ENCODE assay signal across 17 cellular contexts in the genomic region with DNA sequence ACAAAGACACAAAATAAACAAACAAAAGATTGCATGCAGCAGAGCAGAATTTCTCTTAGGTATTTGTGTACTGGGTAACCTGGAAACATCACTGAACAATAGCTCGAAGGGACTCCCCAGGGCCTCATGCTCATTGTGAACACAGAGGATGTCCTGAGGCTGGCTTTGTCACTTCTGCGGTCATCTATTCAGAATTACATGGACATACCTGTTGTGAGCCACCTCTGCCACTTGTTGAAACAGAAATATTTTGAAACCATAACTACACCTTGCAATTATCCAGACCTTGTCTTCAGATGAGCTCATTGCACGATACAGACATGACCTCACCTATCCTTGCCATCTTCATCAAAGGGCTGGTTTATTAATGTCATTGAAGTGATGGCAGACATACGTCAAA. TPM values are rescaled to one million over a fixed set of nuclear protein-coding genes. Genes with fewer than 3 reads are reported as not detected.
"Had no signal": no experiment of that assay in that cellular context is flagged by ENCODE, and none has a peak within 500 bp of the region (broad histone marks: within the 10 kb centered on the region; RNA-seq: fewer than 3 reads in every experiment).

No MANE protein-coding gene starts in this region.

- ATAC-seq: body of pancreas; effector memory CD8-positive, alpha-beta T cell had no signal

- H3K9me3 ChIP-seq: body of pancreas, thoracic aorta, uterus had no signal

- H3K27ac Mint-ChIP-seq: activated B cell treated with CpG ODN at 0.5 μM for 24 hours; activated CD4-positive, alpha-beta T cell treated with anti-CD3 and anti-CD28 coated beads, Interleukin-2, amount 10 ng/mL, durations not matched to agents 7 days and 5 days; activated T-helper 17 cell treated with anti-CD3 and anti-CD28 coated beads, Interleukin-2, amount 50 U/mL, for 72 hours; effector memory CD8-positive, alpha-beta T cell had no signal

- H3K9me3 Mint-ChIP-seq: activated T-helper 17 cell treated with anti-CD3 and anti-CD28 coated beads, Interleukin-2, amount 50 U/mL, for 72 hours; effector memory CD8-positive, alpha-beta T cell had no signal

- H3K27me3 Mint-ChIP-seq: activated CD4-positive, alpha-beta T cell treated with anti-CD3 and anti-CD28 coated beads, Interleukin-2, amount 10 ng/mL, durations not matched to agents 7 days and 5 days had no signal

- H3K4me3 Mint-ChIP-seq: activated B cell treated with CpG ODN at 0.5 μM for 24 hours; activated CD4-positive, alpha-beta T cell treated with anti-CD3 and anti-CD28 coated beads, Interleukin-2, amount 10 ng/mL, durations not matched to agents 7 days and 5 days; activated T-helper 17 cell treated with anti-CD3 and anti-CD28 coated beads, Interleukin-2, amount 50 U/mL, for 72 hours; effector memory CD8-positive, alpha-beta T cell; naive thymus-derived CD4-positive, alpha-beta T cell had no signal

- DNase-seq: activated B cell treated with CpG ODN at 0.5 μM for 24 hours; activated CD4-positive, alpha-beta T cell treated with anti-CD3 and anti-CD28 coated beads, Interleukin-2, amount 10 ng/mL, durations not matched to agents 7 days and 5 days; activated CD8-positive, alpha-beta memory T cell treated with anti-CD3 and anti-CD28 coated beads for 24 hours; activated naive CD4-positive, alpha-beta T cell treated with anti-CD3 and anti-CD28 coated beads, Interleukin-2, amount 50 U/mL, for 16 hours; activated T-cell treated with anti-CD3 and anti-CD28 coated beads for 4 hours; body of pancreas; effector memory CD8-positive, alpha-beta T cell; hypothalamus; kidney glomerular epithelial cell; naive thymus-derived CD4-positive, alpha-beta T cell; retina; stimulated activated CD4-positive, alpha-beta T cell treated with anti-CD3 and anti-CD28 coated beads, Interleukin-4, amount 100 ng/mL, for 4 hours; stomach; uterus had no signal

- H3K4me1 Mint-ChIP-seq: activated CD4-positive, alpha-beta T cell treated with anti-CD3 and anti-CD28 coated beads, Interleukin-2, amount 10 ng/mL, durations not matched to agents 7 days and 5 days; activated T-helper 17 cell treated with anti-CD3 and anti-CD28 coated beads, Interleukin-2, amount 50 U/mL, for 72 hours; naive thymus-derived CD4-positive, alpha-beta T cell had no signal

RNA-seq across cellular contexts. Expression of a gene that starts 23.4 kb away (rescaled TPM):
- total RNA-seq: activated B cell treated with CpG ODN at 0.5 μM for 24 hours; activated T-helper 17 cell treated with anti-CD3 and anti-CD28 coated beads, Interleukin-2, amount 50 U/mL, for 72 hours; body of pancreas; lower leg skin; thoracic aorta had no signal
